ENCODE assay signal across 12 cellular contexts in the genomic region with DNA sequence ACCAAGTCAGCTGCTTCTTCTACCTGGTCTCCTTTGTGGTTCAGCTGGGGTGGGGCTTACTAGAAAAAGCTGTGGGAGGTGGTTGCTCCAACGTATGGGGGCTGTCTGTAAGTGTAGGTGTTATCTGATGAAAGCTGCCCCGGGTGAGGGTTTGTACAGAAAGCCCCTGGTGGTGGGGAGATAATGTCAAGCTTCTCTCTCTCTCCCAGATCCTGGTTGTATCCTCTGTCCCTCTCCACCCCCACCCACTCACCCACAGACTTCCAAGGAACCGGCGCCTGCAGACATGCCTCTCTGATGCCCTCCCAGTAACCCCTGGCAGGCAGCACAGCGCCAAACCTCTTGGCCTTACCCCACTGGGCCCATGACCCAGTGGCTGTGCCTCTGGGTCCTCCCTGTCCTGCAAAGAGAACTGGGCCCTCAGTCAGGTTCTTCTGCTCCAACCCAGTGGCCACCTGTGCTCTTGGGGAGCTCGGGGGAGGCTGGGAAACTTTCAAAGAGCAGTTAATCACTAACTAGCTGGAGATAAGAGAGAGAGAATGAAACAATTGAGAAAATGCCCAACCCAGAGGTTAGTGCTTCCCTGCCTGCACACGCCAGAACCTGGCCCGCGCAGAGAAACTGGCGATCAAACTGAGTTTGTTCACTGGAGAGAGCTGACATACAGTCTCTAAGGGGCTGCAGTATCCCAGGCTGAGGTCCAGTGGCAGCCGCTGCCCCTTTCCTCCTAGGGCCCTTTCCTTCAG. TPM values are rescaled to one million over a fixed set of nuclear protein-coding genes. Genes with fewer than 3 reads are reported as not detected.
DNase-seq lines count a peak whose midpoint lies in the region; ATAC-seq, FAIRE-seq and TF ChIP-seq lines count a peak whose summit lies in the region.
"Had no signal": no experiment of that assay in that cellular context is flagged by ENCODE, and none has a peak within 500 bp of the region (broad histone marks: within the 10 kb centered on the region; RNA-seq: fewer than 3 reads in every experiment).

No MANE protein-coding gene starts in this region.

- no peak for TF ChIP-seq POLR2A in erythroblast (IDR thresholded peaks at IDR 0.05; ENCODE audit: low read length)

- 50% methylated on average over 8 of the region's 11 CpGs for WGBS in SK-N-SH (ENCODE audit: low lambda C conversion rate)

- H3F3A ChIP-seq in SK-N-SH (replicated peaks; ENCODE audit: insufficient read depth), result peaks cover 5% of the 10 kb centered on the region

- peak; percentile 43 for ATAC-seq in GM19463 (IDR thresholded peaks at IDR 0.05; ENCODE audit: unreplicated experiment)
- peak; percentile 13 for ATAC-seq in stimulated activated effector memory CD8-positive, alpha-beta T cell treated with anti-CD3 and anti-CD28 coated beads, Interleukin-12 subunit alpha, Interleukin-12 subunit beta, amount 100 ng/mL, for 72 hours
- ATAC-seq in HG03175 (IDR thresholded peaks at IDR 0.05; ENCODE audit: unreplicated experiment), result no peak

- no peaks in the 10 kb centered on the region for H4K20me1 ChIP-seq in SK-N-SH (ENCODE audit: insufficient read depth)

- no peaks in the 10 kb centered on the region for H3K79me2 ChIP-seq in SK-N-SH (ENCODE audit: insufficient read depth)

- H3K9ac ChIP-seq in SK-N-SH (0 out of 2 replicates have a peak overlapping the region, but pooled peaks have one; percentile 45), kidney (ENCODE audit: low read length in 2 of 2) (peak overlapping the region in 1 of 2 donors; percentile 41)

- no peaks in the 10 kb centered on the region for H3K27me3 ChIP-seq in SK-N-SH (ENCODE audit: insufficient read depth)
- H3K27me3 ChIP-seq: thyroid gland had no signal

- H3K9me3 Mint-ChIP-seq in stimulated activated effector memory CD8-positive, alpha-beta T cell treated with anti-CD3 and anti-CD28 coated beads, Interleukin-12 subunit alpha, Interleukin-12 subunit beta, amount 100 ng/mL, for 72 hours, result no peaks in the 10 kb centered on the region

- H3K4me3 ChIP-seq in SK-N-SH (ENCODE audit: low read depth in 2 of 2, low read length in 1 of 2), result no peak overlapping the region
- H3K4me3 ChIP-seq in kidney (ENCODE audit: low read length in 2 of 2), result no peak overlapping the region
- H3K4me3 ChIP-seq: thyroid gland had no signal

- H3K36me3 ChIP-seq in SK-N-SH (replicated peaks in 1 of 2; ENCODE audit: control insufficient read depth in 1 of 2, insufficient read depth in 2 of 2, low read length in 1 of 2) (no peaks in the 10 kb centered on the region), kidney (ENCODE audit: control insufficient read depth in 1 of 2, insufficient read depth in 2 of 2, low read length in 2 of 2) (no peaks in the 10 kb centered on the region)
- H3K36me3 ChIP-seq: thyroid gland had no signal

- H3K4me1 ChIP-seq in SK-N-SH (ENCODE audit: control insufficient read depth in 1 of 2, insufficient read depth in 2 of 2, low read depth in 1 of 2, low read length in 1 of 2) (peaks cover 17 to 23% of the 10 kb centered on the region in 2 experiments; a peak in 3 of 4 replicates), kidney (ENCODE audit: control insufficient read depth in 1 of 2, insufficient read depth in 1 of 2, low read depth in 1 of 2, low read length in 2 of 2) (peaks cover 19 to 35% of the 10 kb centered on the region in 2 donors)
- H3K4me1 ChIP-seq: thyroid gland had no signal

- H3K27ac Mint-ChIP-seq in stimulated activated effector memory CD8-positive, alpha-beta T cell treated with anti-CD3 and anti-CD28 coated beads, Interleukin-12 subunit alpha, Interleukin-12 subunit beta, amount 100 ng/mL, for 72 hours, result no peak overlapping the region
- H3K27ac Mint-ChIP-seq: activated naive CD8-positive, alpha-beta T cell had no signal

- no peak overlapping the region for H3K4me3 Mint-ChIP-seq in stimulated activated effector memory CD8-positive, alpha-beta T cell treated with anti-CD3 and anti-CD28 coated beads, Interleukin-12 subunit alpha, Interleukin-12 subunit beta, amount 100 ng/mL, for 72 hours
- H3K4me3 Mint-ChIP-seq: activated naive CD8-positive, alpha-beta T cell had no signal

- CTCF ChIA-PET in SK-N-SH (lab: Yijun Ruan, JAX), result interaction anchor here (0.7 to 1.8 kb wide), 7 partner anchors 14 to 1723 kb away, joined by 3 to 18 read pairs (median 3); no protein-coding TSS in a partner anchor

- H3K27ac ChIP-seq in SK-N-SH (ENCODE audit: low read depth in 2 of 2, low read length in 1 of 2), result peak overlapping the region; percentile 34 to 65
- H3K27ac ChIP-seq in kidney (ENCODE audit: low read depth in 2 of 2, low read length in 2 of 2), result peak overlapping the region; percentile 19 to 71
- H3K27ac ChIP-seq: HL-60, thyroid gland had no signal

- H3K9me2 ChIP-seq in SK-N-SH, result no peaks in the 10 kb centered on the region

- no peak for TF ChIP-seq EP300 in SK-N-SH (IDR thresholded peaks at IDR 0.05; ENCODE audit: borderline replicate concordance in 1 of 2, low read depth in 1 of 2, low read length in 1 of 2)

- peaks cover 14% of the 10 kb centered on the region for H3K4me1 Mint-ChIP-seq in stimulated activated effector memory CD8-positive, alpha-beta T cell treated with anti-CD3 and anti-CD28 coated beads, Interleukin-12 subunit alpha, Interleukin-12 subunit beta, amount 100 ng/mL, for 72 hours

- intact Hi-C loops in kidney (cut with DNase I), result no loop called here

- TF ChIP-seq RAD21 in SK-N-SH (IDR thresholded peaks at IDR 0.05; ENCODE audit: low read length), result no peak

- H3K9me3 ChIP-seq in SK-N-SH, result no peaks in the 10 kb centered on the region
- H3K9me3 ChIP-seq in kidney (ENCODE audit: control insufficient read depth in 1 of 2, low read length in 2 of 2), result no peaks in the 10 kb centered on the region
- H3K9me3 ChIP-seq: thyroid gland had no signal

- peak overlapping the region; percentile 58; the same call in 1 of the 2 replicates for H3K4me2 ChIP-seq in SK-N-SH

- H3K36me3 Mint-ChIP-seq in stimulated activated effector memory CD8-positive, alpha-beta T cell treated with anti-CD3 and anti-CD28 coated beads, Interleukin-12 subunit alpha, Interleukin-12 subunit beta, amount 100 ng/mL, for 72 hours, result no peaks in the 10 kb centered on the region
- H3K36me3 Mint-ChIP-seq: activated naive CD8-positive, alpha-beta T cell had no signal

- FAIRE-seq in kidney (lab: Jason Lieb, UNC), result no peak
- no peak for FAIRE-seq in D721Med (lab: Jason Lieb, UNC)

- peak; percentile 12 for DNase-seq in SK-N-SH
- peak; percentile 78 for DNase-seq in kidney
- no peak for DNase-seq in stimulated activated effector memory CD8-positive, alpha-beta T cell treated with anti-CD3 and anti-CD28 coated beads, Interleukin-12 subunit alpha, Interleukin-12 subunit beta, amount 100 ng/mL, for 72 hours (ENCODE audit: low spot score in 2 of 2)
- DNase-seq in D721Med (ENCODE audit: insufficient read length, low spot score), result no peak
- DNase-seq in erythroblast (lab: John Stamatoyannopoulos, UW), result no peak
- no peak for DNase-seq in dermis blood vessel endothelial cell
- DNase-seq: NCI-H345 had no signal

- POLR2A ChIA-PET in SK-N-SH (lab: Yijun Ruan, JAX), result no interaction called here

- H2AFZ ChIP-seq in SK-N-SH (ENCODE audit: low read depth), result no peak overlapping the region; the same call in 1 of the 2 replicates

- no peak for TF ChIP-seq CTCF in SK-N-SH (IDR thresholded peaks at IDR 0.05)
- no peak for TF ChIP-seq CTCF in kidney (IDR thresholded peaks at IDR 0.05; ENCODE audit: borderline replicate concordance, extremely low read depth, insufficient read depth)
- no peak for TF ChIP-seq CTCF in D721Med (IDR thresholded peaks at IDR 0.05; ENCODE audit: insufficient read depth, missing control alignments)

TF ChIP-seq in SK-N-SH, 30 proteins besides CTCF, POLR2A, EP300 and RAD21:
- TF ChIP-seq RXRA (IDR thresholded peaks at IDR 0.05; ENCODE audit: borderline replicate concordance, low read depth) (0 out of 2 replicates have a peak, but pooled peaks have one; percentile 6), GABPA (IDR thresholded peaks at IDR 0.05; ENCODE audit: low read depth) (no peak)

RNA-seq across cellular contexts. Expression of gene EHF, which starts 20.4 kb away (rescaled TPM):
- polyA plus RNA-seq in SK-N-SH (2012; rRNA removed) (not detected in 2 replicates), kidney (ENCODE audit: insufficient read depth, low read depth, low replicate concordance) (4.7 TPM)
- polyA plus RNA-seq in SK-N-SH (2012; cell fraction: cytosol; rRNA removed), result not detected in 2 replicates
- not detected in 2 replicates for polyA plus RNA-seq in SK-N-SH (2012; cell fraction: nucleus; rRNA removed)
- total RNA-seq in kidney (65.5 TPM), dermis blood vessel endothelial cell (0.05 and 0.17 TPM in 2 replicates)

Comparison
In these comparisons a context has a peak if more than half of its experiments do, and no peak if none do; other contexts are left out.
1. DNase-seq: peak in SK-N-SH (single experiment) and kidney (single experiment); none in stimulated activated effector memory CD8-positive, alpha-beta T cell treated with anti-CD3 and anti-CD28 coated beads, Interleukin-12 subunit alpha, Interleukin-12 subunit beta, amount 100 ng/mL, for 72 hours (0 of 2), D721Med (single experiment), erythroblast (0 of 2) and dermis blood vessel endothelial cell (single experiment).
2. RNA of gene EHF, which starts 20.4 kb away (total RNA-seq): 65.5 TPM in kidney (single experiment); 0.05 to 0.17 TPM in dermis blood vessel endothelial cell; every median in the first group is over 10 times any median in the second.